1 cellular context compared by ENCODE assay signal in the genomic region with DNA sequence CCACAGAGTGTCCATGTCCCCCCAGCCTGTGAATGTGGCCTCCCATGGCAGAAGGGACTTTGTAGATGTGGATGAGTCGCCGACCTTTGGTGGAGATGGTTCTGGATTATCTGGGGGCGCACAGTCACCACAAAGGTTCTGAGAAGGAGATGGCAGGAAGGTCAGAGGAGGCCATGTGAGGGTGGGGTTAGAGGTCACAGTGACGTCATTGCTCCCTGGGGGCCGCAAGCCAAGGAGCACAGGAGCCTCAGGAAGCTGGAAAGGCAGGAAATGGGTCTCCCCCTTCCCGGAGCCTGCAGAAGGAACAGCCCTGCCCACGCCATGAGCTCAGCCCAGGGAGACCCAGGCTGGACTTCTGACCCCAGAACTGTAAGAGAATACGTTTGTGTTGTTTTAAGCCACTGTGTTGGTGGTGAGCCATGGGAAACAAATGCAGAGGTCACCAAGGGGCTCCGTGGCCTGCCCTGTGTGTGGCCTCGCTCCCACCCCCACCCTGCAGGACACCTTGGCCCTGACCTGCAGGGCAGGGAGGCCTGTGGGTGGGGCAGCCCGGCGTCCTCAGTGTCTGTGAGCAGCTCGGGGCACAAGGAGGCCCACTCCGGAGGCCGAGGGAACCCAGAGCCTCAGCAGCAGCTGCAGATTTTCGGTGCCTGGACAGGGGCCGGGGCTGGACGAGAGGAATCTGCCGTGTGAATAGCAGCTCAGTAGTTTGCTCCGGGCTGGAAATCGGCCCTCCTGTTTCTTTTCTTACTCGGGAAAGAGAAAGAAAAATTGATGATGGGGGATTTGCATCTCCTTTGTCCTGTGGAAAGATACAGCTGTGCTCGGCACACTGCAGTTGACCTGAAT.
TF ChIP-seq lines count a peak whose summit lies in the region.

No MANE protein-coding gene starts in this region.

TF ChIP-seq in WTC11, 78 proteins besides CTCF, POLR2A, EP300 and RAD21 (continued from another document):
- TF ChIP-seq, protein P1, sequence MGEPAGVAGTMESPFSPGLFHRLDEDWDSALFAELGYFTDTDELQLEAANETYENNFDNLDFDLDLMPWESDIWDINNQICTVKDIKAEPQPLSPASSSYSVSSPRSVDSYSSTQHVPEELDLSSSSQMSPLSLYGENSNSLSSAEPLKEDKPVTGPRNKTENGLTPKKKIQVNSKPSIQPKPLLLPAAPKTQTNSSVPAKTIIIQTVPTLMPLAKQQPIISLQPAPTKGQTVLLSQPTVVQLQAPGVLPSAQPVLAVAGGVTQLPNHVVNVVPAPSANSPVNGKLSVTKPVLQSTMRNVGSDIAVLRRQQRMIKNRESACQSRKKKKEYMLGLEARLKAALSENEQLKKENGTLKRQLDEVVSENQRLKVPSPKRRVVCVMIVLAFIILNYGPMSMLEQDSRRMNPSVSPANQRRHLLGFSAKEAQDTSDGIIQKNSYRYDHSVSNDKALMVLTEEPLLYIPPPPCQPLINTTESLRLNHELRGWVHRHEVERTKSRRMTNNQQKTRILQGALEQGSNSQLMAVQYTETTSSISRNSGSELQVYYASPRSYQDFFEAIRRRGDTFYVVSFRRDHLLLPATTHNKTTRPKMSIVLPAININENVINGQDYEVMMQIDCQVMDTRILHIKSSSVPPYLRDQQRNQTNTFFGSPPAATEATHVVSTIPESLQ (CRISPR knock-in tag; IDR thresholded peaks at IDR 0.05): no peak
- TF ChIP-seq FOXK1 (CRISPR knock-in tag; IDR thresholded peaks at IDR 0.05): no peak
- TF ChIP-seq ARID4B (CRISPR knock-in tag; IDR thresholded peaks at IDR 0.05; ENCODE audit: borderline replicate concordance): no peak
- no peak for TF ChIP-seq ZNF416 (CRISPR knock-in tag; IDR thresholded peaks at IDR 0.05)
- no peak for TF ChIP-seq JAZF1 (CRISPR knock-in tag; IDR thresholded peaks at IDR 0.05)
